23 cellular contexts compared by ENCODE assay signal in genomic region chr1:218025454-218025853, GRCh38.
DNase-seq lines count a peak whose midpoint lies in the region; ATAC-seq, FAIRE-seq and TF ChIP-seq lines count a peak whose summit lies in the region.
"Had no signal": no experiment of that assay in that cellular context is flagged by ENCODE, and none has a peak within 500 bp of the region (broad histone marks: within the 10 kb centered on the region; RNA-seq: fewer than 3 reads in every experiment).

No MANE protein-coding gene starts in this region.

- no peak overlapping the region for H3K4me3 ChIP-seq in MG63
- no peak overlapping the region for H3K4me3 ChIP-seq in bronchial epithelial cell (ENCODE audit: low read depth, low read length)
- no peak overlapping the region for H3K4me3 ChIP-seq in skeletal muscle cell (ENCODE audit: low read depth, low read length)
- H3K4me3 ChIP-seq: esophagus muscularis mucosa, testis had no signal

- no peak for FAIRE-seq in bronchial epithelial cell (lab: Jason Lieb, UNC)
- FAIRE-seq: RCC 7860 had no signal

- no peaks in the 10 kb centered on the region for H3K27me3 ChIP-seq in MG63
- H3K27me3 ChIP-seq in bronchial epithelial cell (ENCODE audit: control insufficient read depth, insufficient read depth, low read length) = no peaks in the 10 kb centered on the region
- H3K27me3 ChIP-seq: esophagus muscularis mucosa, testis had no signal

- ATAC-seq in GM19395 (IDR thresholded peaks at IDR 0.05; ENCODE audit: unreplicated experiment) (no peak), GM18907 (IDR thresholded peaks at IDR 0.05; ENCODE audit: unreplicated experiment) (no peak)
- ATAC-seq: activated CD4-positive, CD25-positive, alpha-beta regulatory T cell treated with anti-CD3 and anti-CD28 coated beads, Interleukin-2, amount 50 U/mL, for 24 hours; left lobe of liver; stimulated activated memory B cell treated with anti-CD40 and anti-IgM and Interleukin-4, amounts not matched to agents 10 μg/mL and 1 μg/mL and 100 μg/mL, for 72 hours had no signal

- H3K36me3 ChIP-seq in MG63 (no peaks in the 10 kb centered on the region), bronchial epithelial cell (ENCODE audit: control insufficient read depth, insufficient read depth, low read length) (no peaks in the 10 kb centered on the region)
- H3K36me3 ChIP-seq: esophagus muscularis mucosa had no signal

- no peak for TF ChIP-seq CTCF in bronchial epithelial cell (IDR thresholded peaks at IDR 0.05; ENCODE audit: insufficient read depth, low read length, severe bottlenecking)

- H3K9me3 ChIP-seq in MG63 = no peaks in the 10 kb centered on the region; the same call in 1 of the 2 replicates
- H3K9me3 ChIP-seq: esophagus muscularis mucosa, testis had no signal

- DNase-seq in GM04503 (ENCODE audit: low read depth) = peak; percentile 3
- DNase-seq in MG63 = peak; percentile 18
- DNase-seq in bronchial epithelial cell (ENCODE audit: low read depth) = peak; percentile 1
- peak; percentile 14 for DNase-seq in skeletal muscle cell (ENCODE audit: low read depth)
- no peak for DNase-seq in NCI-H1436 (lab: John Stamatoyannopoulos, UW)
- DNase-seq: activated naive CD4-positive, alpha-beta T cell treated with Interleukin-2 at 50 U/mL for 16 hours; activated T-cell treated with anti-CD3 and anti-CD28 coated beads, Interleukin-2, amount 50 U/mL, for 24 hours; aorta; cerebellar nuclear complex; DND-41; effector memory CD4-positive, alpha-beta T cell; glutamatergic neuron; KBM-7; NCI-H2029; NCI-H446; testis had no signal
